In the genomic region with DNA sequence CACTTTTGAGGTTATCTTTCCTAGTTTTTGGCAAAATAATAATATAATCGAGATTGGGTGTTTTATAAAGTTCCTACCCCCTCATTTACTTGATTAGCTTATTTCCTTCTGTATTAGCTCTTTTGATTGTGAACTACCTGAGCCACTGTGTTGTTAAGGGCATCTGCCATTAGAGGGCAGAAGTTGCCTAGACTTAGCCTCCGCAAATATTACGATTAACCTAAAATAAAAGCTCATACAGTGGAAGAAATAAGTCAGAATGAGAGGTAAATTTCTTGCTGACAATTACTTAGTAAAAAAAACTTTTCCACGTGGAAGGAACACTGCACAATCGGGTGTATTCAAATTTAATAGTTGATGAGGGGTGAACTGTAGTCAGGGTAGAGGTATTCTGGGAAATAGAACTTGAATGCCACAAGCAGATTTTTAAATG, we compare ENCODE assay signal across 8 cellular contexts. TPM values are rescaled to one million over a fixed set of nuclear protein-coding genes. Genes with fewer than 3 reads are reported as not detected.
DNase-seq lines count a peak whose midpoint lies in the region; ATAC-seq and TF ChIP-seq lines count a peak whose summit lies in the region.

No MANE protein-coding gene starts in this region.

- H3K4me3 Mint-ChIP-seq in activated naive CD8-positive, alpha-beta T cell treated with anti-CD3 and anti-CD28 coated beads, Interleukin-2, amount 10 ng/mL, durations not matched to agents 7 days and 5 days, result peak overlapping the region; percentile 87

- intact Hi-C loops in gastrocnemius medialis (cut with DNase I; ENCODE audit: low total_unique reads), result loop anchor here (1.0 to 5.0 kb wide), 5 partner anchors 18 to 638 kb away; a partner anchor contains a TSS

- H3K79me2 ChIP-seq in OCI-LY3 (ENCODE audit: low read length) (peaks cover 80% of the 10 kb centered on the region), hepatocyte (peaks cover 77% of the 10 kb centered on the region)

- no peaks in the 10 kb centered on the region for H3K9me3 Mint-ChIP-seq in activated naive CD8-positive, alpha-beta T cell treated with anti-CD3 and anti-CD28 coated beads, Interleukin-2, amount 10 ng/mL, durations not matched to agents 7 days and 5 days

- peak; percentile 69 for TF ChIP-seq CTCF in HFF-Myc (IDR thresholded peaks at IDR 0.05; ENCODE audit: low read depth, low read length, missing control alignments)
- TF ChIP-seq CTCF in OCI-LY3 (IDR thresholded peaks at IDR 0.05; ENCODE audit: low read depth, low read length), result peak; percentile 73
- TF ChIP-seq CTCF in hepatocyte (IDR thresholded peaks at IDR 0.05; ENCODE audit: poor library complexity), result peak; percentile 72
- peak in 3 of 5 experiments; percentile 43 to 65 (median 53) for TF ChIP-seq CTCF in gastrocnemius medialis (IDR thresholded peaks at IDR 0.05 in 4 of 5, conservative IDR thresholded peaks at IDR 0.05 in 1 of 5)

- peaks cover 34% of the 10 kb centered on the region for H3K4me1 Mint-ChIP-seq in activated naive CD8-positive, alpha-beta T cell treated with anti-CD3 and anti-CD28 coated beads, Interleukin-2, amount 10 ng/mL, durations not matched to agents 7 days and 5 days

- WGBS in hepatocyte (ENCODE audit: low lambda C conversion rate, missing lambda C conversion rate), result 1% methylated on average over 5 of the region's 5 CpGs

- DNase-seq in DMS 273 (lab: John Stamatoyannopoulos, UW; ENCODE audit: unreplicated experiment), result peak; percentile 68
- no peak for DNase-seq in HFF-Myc (ENCODE audit: extremely low read depth, low read depth)
- DNase-seq in activated naive CD8-positive, alpha-beta T cell treated with anti-CD3 and anti-CD28 coated beads, Interleukin-2, amount 10 ng/mL, durations not matched to agents 7 days and 5 days, result no peak
- peak; percentile 75 for DNase-seq in hepatocyte (ENCODE audit: low spot score)
- DNase-seq in gastrocnemius medialis, result peak in 1 of 2 donors; percentile 35

- peak overlapping the region; percentile 78 for H3K4me3 ChIP-seq in HFF-Myc (replicated peaks; ENCODE audit: low read depth, low read length)
- peak overlapping the region; percentile 82 for H3K4me3 ChIP-seq in OCI-LY3 (ENCODE audit: low read length)
- H3K4me3 ChIP-seq in hepatocyte, result peak overlapping the region; percentile 40
- peak overlapping the region; percentile 71 to 92 (median 78) for H3K4me3 ChIP-seq in gastrocnemius medialis

- H3K4me1 ChIP-seq in OCI-LY3 (ENCODE audit: low read length), result peaks cover 29% of the 10 kb centered on the region
- peaks cover 8% of the 10 kb centered on the region for H3K4me1 ChIP-seq in hepatocyte (ENCODE audit: insufficient read depth)
- peaks cover 31 to 38% of the 10 kb centered on the region in 2 donors for H3K4me1 ChIP-seq in gastrocnemius medialis

- H3K9me3 ChIP-seq in OCI-LY3 (ENCODE audit: insufficient read depth, low read length) (no peaks in the 10 kb centered on the region), hepatocyte (ENCODE audit: low read depth) (no peaks in the 10 kb centered on the region), gastrocnemius medialis (no peaks in the 10 kb centered on the region)

- no peaks in the 10 kb centered on the region for H3K27me3 ChIP-seq in OCI-LY3 (ENCODE audit: low read depth, low read length)
- H3K27me3 ChIP-seq in hepatocyte, result no peaks in the 10 kb centered on the region
- no peaks in the 10 kb centered on the region for H3K27me3 ChIP-seq in gastrocnemius medialis

- H3K36me3 ChIP-seq in OCI-LY3 (replicated peaks; ENCODE audit: low read depth, low read length) (peaks cover 54% of the 10 kb centered on the region), hepatocyte (replicated peaks; ENCODE audit: insufficient read depth, low read depth) (peaks cover 3% of the 10 kb centered on the region), gastrocnemius medialis (peaks cover 0 to 45% of the 10 kb centered on the region in 2 donors)

- no peak overlapping the region for H2AFZ ChIP-seq in OCI-LY3 (ENCODE audit: low read depth, low read length)
- no peak overlapping the region for H2AFZ ChIP-seq in hepatocyte

- H3K27ac ChIP-seq in OCI-LY3 (ENCODE audit: low read length) (no peak overlapping the region), hepatocyte (peak overlapping the region; percentile 34), gastrocnemius medialis (peak overlapping the region; percentile 94 to 99 (median 98))

- POLR2A ChIA-PET in activated naive CD8-positive, alpha-beta T cell treated with anti-CD3 and anti-CD28 coated beads, Interleukin-2, amount 10 ng/mL, durations not matched to agents 7 days and 5 days (lab: Charles Lee), result interaction anchor here (0.6 to 7.4 kb wide), 10 partner anchors 9 to 343 kb away, joined by 3 to 287 read pairs (median 6); a partner anchor contains a TSS

- H3K4me2 ChIP-seq in OCI-LY3 (ENCODE audit: low read length) (peak overlapping the region; percentile 79), hepatocyte (peak overlapping the region; percentile 80)

- ATAC-seq in activated naive CD8-positive, alpha-beta T cell treated with anti-CD3 and anti-CD28 coated beads, Interleukin-2, amount 10 ng/mL, durations not matched to agents 7 days and 5 days (ENCODE audit: low read depth), result no peak
- ATAC-seq in gastrocnemius medialis (peak; percentile 21 to 23), HG02970 (IDR thresholded peaks at IDR 0.05; ENCODE audit: low FRiP score, unreplicated experiment) (no peak), GM18861 (IDR thresholded peaks at IDR 0.05; ENCODE audit: unreplicated experiment) (no peak)

- H4K20me1 ChIP-seq in OCI-LY3 (ENCODE audit: insufficient read depth, low read length) (peaks cover 65% of the 10 kb centered on the region), hepatocyte (ENCODE audit: insufficient read depth, poor library complexity, severe bottlenecking) (peaks cover 64% of the 10 kb centered on the region)

- H3K27me3 Mint-ChIP-seq in activated naive CD8-positive, alpha-beta T cell treated with anti-CD3 and anti-CD28 coated beads, Interleukin-2, amount 10 ng/mL, durations not matched to agents 7 days and 5 days, result no peaks in the 10 kb centered on the region

- H3K9me2 ChIP-seq in hepatocyte (replicated peaks; ENCODE audit: insufficient read depth), result no peaks in the 10 kb centered on the region

- in situ Hi-C loops in gastrocnemius medialis (cut with MboI; ENCODE audit: low sequenced_read_pairs in 4 of 4), result loop anchor here in 3 of 4 donors (5.0 to 10.0 kb wide), 4 partner anchors 42 to 120 kb away; a partner anchor contains a TSS

- peaks cover 33% of the 10 kb centered on the region for H3K36me3 Mint-ChIP-seq in activated naive CD8-positive, alpha-beta T cell treated with anti-CD3 and anti-CD28 coated beads, Interleukin-2, amount 10 ng/mL, durations not matched to agents 7 days and 5 days

- peak overlapping the region; percentile 75 for H3K27ac Mint-ChIP-seq in activated naive CD8-positive, alpha-beta T cell treated with anti-CD3 and anti-CD28 coated beads, Interleukin-2, amount 10 ng/mL, durations not matched to agents 7 days and 5 days

- H3K9ac ChIP-seq in OCI-LY3 (ENCODE audit: low read length), result peak overlapping the region; percentile 46

- TF ChIP-seq POLR2A in gastrocnemius medialis (IDR thresholded peaks at IDR 0.05), result no peak

RNA-seq across cellular contexts. Expression of a gene that starts 2.3 kb away (rescaled TPM):
- total RNA-seq in activated naive CD8-positive, alpha-beta T cell treated with anti-CD3 and anti-CD28 coated beads, Interleukin-2, amount 10 ng/mL, durations not matched to agents 7 days and 5 days, result 100 to 1,000 TPM; 454 to 466 TPM
- total RNA-seq in hepatocyte, result 617 and 722 TPM in 2 replicates
- 528 and 543 TPM in 2 replicates for polyA plus RNA-seq in hepatocyte
- 100 to 1,000 TPM; 163 to 289 (median 191) TPM for total RNA-seq in gastrocnemius medialis

Comparison
In these comparisons a context has a peak if more than half of its experiments do, and no peak if none do; other contexts are left out.
1. DNase-seq: peak in DMS 273 (single experiment) and hepatocyte (single experiment); none in HFF-Myc (single experiment) and activated naive CD8-positive, alpha-beta T cell treated with anti-CD3 and anti-CD28 coated beads, Interleukin-2, amount 10 ng/mL, durations not matched to agents 7 days and 5 days (single experiment).
2. ATAC-seq: peak in gastrocnemius medialis (2 of 2); none in activated naive CD8-positive, alpha-beta T cell treated with anti-CD3 and anti-CD28 coated beads, Interleukin-2, amount 10 ng/mL, durations not matched to agents 7 days and 5 days (single experiment), HG02970 (single experiment) and GM18861 (single experiment).
3. Peak in every context shown above with its lines, with median percentiles within 50 percentile points of each other: H3K4me3 ChIP-seq and CTCF ChIP-seq.